26 cellular contexts compared by ENCODE assay signal in the genomic region with DNA sequence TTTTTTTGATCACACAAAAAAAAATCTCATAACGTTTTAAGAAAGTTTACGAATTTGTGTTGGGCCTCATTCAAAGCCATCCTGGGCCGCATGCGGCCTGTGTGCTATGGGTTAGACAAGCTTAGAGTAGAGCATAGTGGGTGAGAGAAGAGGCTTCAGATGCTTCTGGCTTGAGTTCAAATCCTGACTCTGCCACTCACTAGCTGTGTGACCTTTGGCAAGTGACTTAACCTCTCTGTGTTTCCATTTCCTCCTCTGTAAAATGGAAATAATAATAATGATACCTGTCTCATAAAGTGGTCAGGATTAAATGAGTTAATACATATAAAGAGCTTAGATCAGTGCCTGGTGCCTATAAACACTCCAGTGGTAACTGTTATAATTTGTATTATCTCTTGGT. TPM values are rescaled to one million over a fixed set of nuclear protein-coding genes. Genes with fewer than 3 reads are reported as not detected.
A peak's percentile ranks its signal among the peaks of the same experiment; 100 is the strongest.
DNase-seq lines count a peak whose midpoint lies in the region; ATAC-seq, FAIRE-seq and TF ChIP-seq lines count a peak whose summit lies in the region.
"Had no signal": no experiment of that assay in that cellular context is flagged by ENCODE, and none has a peak within 500 bp of the region (broad histone marks: within the 10 kb centered on the region; RNA-seq: fewer than 3 reads in every experiment).

No MANE protein-coding gene starts in this region.

- no peaks in the 10 kb centered on the region for H4K20me1 ChIP-seq in HepG2 (ENCODE audit: insufficient read depth, low read length)

- no peak for ATAC-seq in activated CD4-positive, alpha-beta T cell treated with anti-CD3 and anti-CD28 coated beads for 36 hours
- ATAC-seq in HepG2: no peak
- ATAC-seq in HG02938 (IDR thresholded peaks at IDR 0.05; ENCODE audit: unreplicated experiment): no peak
- ATAC-seq in HG03469 (IDR thresholded peaks at IDR 0.05; ENCODE audit: unreplicated experiment): no peak
- ATAC-seq: lower lobe of right lung; stimulated activated naive B cell treated with anti-CD40 and anti-IgM and Interleukin-4, amounts not matched to agents 10 μg/mL and 1 μg/mL and 100 μg/mL, for 72 hours had no signal

- H3K4me2 ChIP-seq in HepG2 (ENCODE audit: low read depth, low read length): no peak overlapping the region

- no peak overlapping the region for H3K4me3 ChIP-seq in HepG2 (replicated peaks in 1 of 3; ENCODE audit: insufficient read depth in 1 of 3, low read depth in 2 of 3, low read length in 3 of 3)
- H3K4me3 ChIP-seq: lower lobe of right lung, SK-N-MC, uterus had no signal

- no peaks in the 10 kb centered on the region for H3K79me2 ChIP-seq in HepG2 (ENCODE audit: insufficient read depth, low read length)

- peaks cover 42% of the 10 kb centered on the region for H3K4me1 ChIP-seq in HepG2 (ENCODE audit: insufficient read depth, low read length)

- H3K4me1 Mint-ChIP-seq in activated CD4-positive, alpha-beta T cell treated with anti-CD3 and anti-CD28 coated beads for 36 hours: peaks cover 36% of the 10 kb centered on the region
- H3K4me1 Mint-ChIP-seq in CD14-positive monocyte (peaks cover 54% of the 10 kb centered on the region), progenitor cell of endocrine pancreas (ENCODE audit: low read depth) (peaks cover 19% of the 10 kb centered on the region)
- peaks cover 77% of the 10 kb centered on the region for H3K4me1 Mint-ChIP-seq in activated CD4-positive, alpha-beta memory T cell treated with anti-CD3 and anti-CD28 coated beads, Interleukin-2, amount 10 ng/mL, durations not matched to agents 7 days and 5 days

- no peaks in the 10 kb centered on the region for H3K9me3 Mint-ChIP-seq in activated CD4-positive, alpha-beta T cell treated with anti-CD3 and anti-CD28 coated beads for 36 hours (ENCODE audit: low read depth)
- H3K9me3 Mint-ChIP-seq in CD14-positive monocyte: no peaks in the 10 kb centered on the region
- no peaks in the 10 kb centered on the region for H3K9me3 Mint-ChIP-seq in activated CD4-positive, alpha-beta memory T cell treated with anti-CD3 and anti-CD28 coated beads, Interleukin-2, amount 10 ng/mL, durations not matched to agents 7 days and 5 days
- H3K9me3 Mint-ChIP-seq in progenitor cell of endocrine pancreas (ENCODE audit: low read depth): no peaks in the 10 kb centered on the region
- H3K9me3 Mint-ChIP-seq: nephron progenitor cell had no signal

- intact Hi-C loops in activated CD4-positive, alpha-beta T cell treated with anti-CD3 and anti-CD28 coated beads for 36 hours (cut with DNase I, micrococcal nuclease): no loop called here
- intact Hi-C loops in CD14-positive monocyte (cut with micrococcal nuclease): loop anchor here in 1 of 2 donors (5.0 kb wide), 1 partner anchor 39 kb away; no protein-coding TSS in a partner anchor
- intact Hi-C loops in HepG2 (cut with micrococcal nuclease; ENCODE audit: unreplicated experiment): loop anchor here (10.0 kb wide), 1 partner anchor 101 kb away; no protein-coding TSS in a partner anchor

- H3K9ac ChIP-seq in HepG2 (ENCODE audit: insufficient read depth, low read depth, low read length): no peak overlapping the region

- in situ Hi-C loops in HepG2 (cut with HindIII; ENCODE audit: extremely low pct_ligation_motif_present, low pct_unique_long_range_greater_than_20kb): no loop called here

- CTCF ChIA-PET in activated CD4-positive, alpha-beta T cell treated with anti-CD3 and anti-CD28 coated beads for 36 hours (lab: Charles Lee): interaction anchor here (1.6 to 2.8 kb wide), 2 partner anchors 8 to 14 kb away, joined by 4 to 9 read pairs; no protein-coding TSS in a partner anchor
- CTCF ChIA-PET in activated CD4-positive, alpha-beta memory T cell treated with anti-CD3 and anti-CD28 coated beads, Interleukin-2, amount 10 ng/mL, durations not matched to agents 7 days and 5 days (lab: Charles Lee): interaction anchor here (0.6 to 1.2 kb wide), 2 partner anchors 14 to 16 kb away, joined by 3 to 6 read pairs; no protein-coding TSS in a partner anchor
- CTCF ChIA-PET in HepG2 (lab: Yijun Ruan, JAX; ENCODE audit: low intra/inter-chr PET ratio, low total read pairs): no interaction called here

- peaks cover 0 to 2% of the 10 kb centered on the region in 2 experiments; a peak in 1 of 5 replicates for H3K36me3 ChIP-seq in HepG2 (replicated peaks in 1 of 2; ENCODE audit: control insufficient read depth in 1 of 2, insufficient read depth in 2 of 2, low read length in 2 of 2)
- H3K36me3 ChIP-seq: uterus had no signal

- no peak for TF ChIP-seq RAD21 in HepG2 (CRISPR knock-in tag; IDR thresholded peaks at IDR 0.05)

- no peak overlapping the region for H3K27ac ChIP-seq in HepG2 (ENCODE audit: extremely low read length, insufficient read depth, low read length)
- H3K27ac ChIP-seq: SK-N-MC had no signal

- H3K4me3 Mint-ChIP-seq in activated CD4-positive, alpha-beta T cell treated with anti-CD3 and anti-CD28 coated beads for 36 hours: no peak overlapping the region
- H3K4me3 Mint-ChIP-seq in CD14-positive monocyte (no peak overlapping the region), progenitor cell of endocrine pancreas (ENCODE audit: low read depth) (no peak overlapping the region)
- H3K4me3 Mint-ChIP-seq in activated CD4-positive, alpha-beta memory T cell treated with anti-CD3 and anti-CD28 coated beads, Interleukin-2, amount 10 ng/mL, durations not matched to agents 7 days and 5 days: no peak overlapping the region
- H3K4me3 Mint-ChIP-seq: nephron progenitor cell; stimulated activated naive B cell treated with anti-CD40 and anti-IgM and Interleukin-4, amounts not matched to agents 10 μg/mL and 1 μg/mL and 100 μg/mL, for 72 hours had no signal

- no peak for DNase-seq in activated CD4-positive, alpha-beta T cell treated with anti-CD3 and anti-CD28 coated beads for 36 hours
- no peak for DNase-seq in activated CD4-positive, alpha-beta T cell treated with anti-CD3 and anti-CD28 coated beads for 4 hours
- DNase-seq in CD14-positive monocyte (ENCODE audit: low spot score) (no peak), HepG2 (ENCODE audit: low spot score) (no peak), progenitor cell of endocrine pancreas (ENCODE audit: low spot score, unreplicated experiment) (no peak)
- no peak for DNase-seq in activated CD4-positive, alpha-beta memory T cell treated with anti-CD3 and anti-CD28 coated beads, Interleukin-2, amount 10 ng/mL, durations not matched to agents 7 days and 5 days
- DNase-seq: activated CD8-positive, alpha-beta memory T cell treated with anti-CD3 and anti-CD28 coated beads for 24 hours; activated gamma-delta T cell treated with Interleukin-2 at 50 U/mL for 16 hours; activated T-cell treated with anti-CD3 and anti-CD28 coated beads, Interleukin-2, amount 50 U/mL, for 1 hour; AML-193; amygdala; lower lobe of right lung; NCI-H1436; NCI-H2081 treated with DMSO at 0.1 percent for 48 hours; NCI-H2227 treated with DMSO at 0.1 percent for 48 hours; NCI-H526 treated with DMSO at 0.1 percent for 48 hours; nephron progenitor cell; PC-3; stimulated activated naive B cell treated with anti-CD40 and anti-IgM and Interleukin-4, amounts not matched to agents 10 μg/mL and 1 μg/mL and 100 μg/mL, for 72 hours; uterus had no signal

- H3K9me3 ChIP-seq in HepG2 (ENCODE audit: low read length): no peaks in the 10 kb centered on the region
- H3K9me3 ChIP-seq: lower lobe of right lung, uterus had no signal

- TF ChIP-seq EP300 in HepG2 (IDR thresholded peaks at IDR 0.05; ENCODE audit: low read depth in 2 of 2, low read length in 2 of 2): no peak
- no peak for TF ChIP-seq EP300 in HepG2 (CRISPR knock-in tag; IDR thresholded peaks at IDR 0.05; ENCODE audit: borderline replicate concordance)

- 97% methylated on average over 4 of the region's 4 CpGs for WGBS in HepG2 (ENCODE audit: low lambda C conversion rate)

- TF ChIP-seq POLR2A in HepG2 (IDR thresholded peaks at IDR 0.05; ENCODE audit: insufficient read depth in 1 of 2, low read depth in 2 of 2, low read length in 2 of 2): no peak

- H3K27me3 ChIP-seq in HepG2 (ENCODE audit: control insufficient read depth in 1 of 2, insufficient read depth in 2 of 2, low read length in 2 of 2): no peaks in the 10 kb centered on the region
- H3K27me3 ChIP-seq: uterus had no signal

- H3K27me3 Mint-ChIP-seq in activated CD4-positive, alpha-beta T cell treated with anti-CD3 and anti-CD28 coated beads for 36 hours: no peaks in the 10 kb centered on the region
- peaks cover 0 to 3% (median 0%) of the 10 kb centered on the region in 3 donors for H3K27me3 Mint-ChIP-seq in CD14-positive monocyte (ENCODE audit: low read depth in 3 of 3)
- H3K27me3 Mint-ChIP-seq in activated CD4-positive, alpha-beta memory T cell treated with anti-CD3 and anti-CD28 coated beads, Interleukin-2, amount 10 ng/mL, durations not matched to agents 7 days and 5 days: no peaks in the 10 kb centered on the region
- no peaks in the 10 kb centered on the region for H3K27me3 Mint-ChIP-seq in progenitor cell of endocrine pancreas
- H3K27me3 Mint-ChIP-seq: stimulated activated naive B cell treated with anti-CD40 and anti-IgM and Interleukin-4, amounts not matched to agents 10 μg/mL and 1 μg/mL and 100 μg/mL, for 72 hours had no signal

- no peak for FAIRE-seq in HepG2 (lab: Jason Lieb, UNC)
- FAIRE-seq: A204.1, endothelial cell of umbilical vein, frontal cortex had no signal

- H3K36me3 Mint-ChIP-seq in activated CD4-positive, alpha-beta T cell treated with anti-CD3 and anti-CD28 coated beads for 36 hours (ENCODE audit: low read depth): peaks cover 22% of the 10 kb centered on the region
- H3K36me3 Mint-ChIP-seq in CD14-positive monocyte (peaks cover 48 to 64% of the 10 kb centered on the region in 2 donors), progenitor cell of endocrine pancreas (ENCODE audit: insufficient read depth) (peaks cover 17% of the 10 kb centered on the region)
- H3K36me3 Mint-ChIP-seq in activated CD4-positive, alpha-beta memory T cell treated with anti-CD3 and anti-CD28 coated beads, Interleukin-2, amount 10 ng/mL, durations not matched to agents 7 days and 5 days (ENCODE audit: low read depth): peaks cover 87% of the 10 kb centered on the region

- POLR2A ChIA-PET in activated CD4-positive, alpha-beta T cell treated with anti-CD3 and anti-CD28 coated beads for 36 hours (lab: Charles Lee): interaction anchor here (0.6 to 1.2 kb wide), 2 partner anchors 34 to 156 kb away, joined by 3 to 5 read pairs; no protein-coding TSS in a partner anchor
- POLR2A ChIA-PET in activated CD4-positive, alpha-beta memory T cell treated with anti-CD3 and anti-CD28 coated beads, Interleukin-2, amount 10 ng/mL, durations not matched to agents 7 days and 5 days (lab: Charles Lee): interaction anchor here (1.0 to 8.6 kb wide), 3 partner anchors 8 to 23 kb away, joined by 4 to 177 read pairs (median 7); no protein-coding TSS in a partner anchor
- POLR2A ChIA-PET in HepG2 (lab: Yijun Ruan, JAX): no interaction called here

- BruUV-seq in HepG2 (replicated peaks; lab: Mats Ljungman, UMichigan): no TSS peak

- no peak overlapping the region for H2AFZ ChIP-seq in HepG2 (ENCODE audit: low read length)

- H3K27ac Mint-ChIP-seq in activated CD4-positive, alpha-beta T cell treated with anti-CD3 and anti-CD28 coated beads for 36 hours: peak overlapping the region; percentile 79
- H3K27ac Mint-ChIP-seq in CD14-positive monocyte (peak overlapping the region; percentile 19 to 100 (median 99)), progenitor cell of endocrine pancreas (no peak overlapping the region)
- peak overlapping the region; percentile 82 for H3K27ac Mint-ChIP-seq in activated CD4-positive, alpha-beta memory T cell treated with anti-CD3 and anti-CD28 coated beads, Interleukin-2, amount 10 ng/mL, durations not matched to agents 7 days and 5 days

- no peak for TF ChIP-seq CTCF in CD14-positive monocyte (IDR thresholded peaks at IDR 0.05)
- TF ChIP-seq CTCF in HepG2 (CRISPR knock-in tag; IDR thresholded peaks at IDR 0.05): no peak
- no peak for TF ChIP-seq CTCF in progenitor cell of endocrine pancreas (IDR thresholded peaks at IDR 0.05; ENCODE audit: unreplicated experiment)

RNA-seq across cellular contexts. Expression of a gene that starts 6.2 kb away (rescaled TPM):
- total RNA-seq in activated CD4-positive, alpha-beta T cell treated with anti-CD3 and anti-CD28 coated beads for 36 hours: 10 to 100 TPM; 21.2 to 21.6 TPM
- polyA plus RNA-seq in CD14-positive monocyte (10 to 100 TPM; 61.8 to 74.7 TPM), HepG2 (2011; rRNA removed) (30.8 and 40.8 TPM in 2 replicates)
- 100 to 1,000 TPM; 117 to 125 TPM for total RNA-seq in activated CD4-positive, alpha-beta memory T cell treated with anti-CD3 and anti-CD28 coated beads, Interleukin-2, amount 10 ng/mL, durations not matched to agents 7 days and 5 days
- total RNA-seq in HepG2 (2016; rRNA removed; fragmentation: Illumina TruSeq; extraction: Trizol) (9.5 and 13.8 TPM in 2 replicates), progenitor cell of endocrine pancreas (23.9 and 28.3 TPM in 2 replicates)
- 10.0 and 12.3 TPM in 2 replicates for total RNA-seq in HepG2 (2016; cell fraction: cytosol; rRNA removed; fragmentation: Illumina TruSeq; extraction: Trizol; ENCODE audit: low read depth)
- total RNA-seq in HepG2 (2016; cell fraction: insoluble cytoplasmic fraction; rRNA removed; fragmentation: Illumina TruSeq; extraction: Trizol): 8.9 and 14.2 TPM in 2 replicates
- total RNA-seq in HepG2 (2016; cell fraction: membrane; rRNA removed; fragmentation: Illumina TruSeq; extraction: Trizol): 9.6 and 14.1 TPM in 2 replicates
- total RNA-seq in HepG2 (2016; cell fraction: nucleus; rRNA removed; fragmentation: Illumina TruSeq; extraction: Trizol): 15.1 and 21.0 TPM in 2 replicates
- 48.0 and 49.3 TPM in 2 replicates for polyA plus RNA-seq in HepG2 (2011; cell fraction: cytosol; rRNA removed)
- polyA plus RNA-seq in HepG2 (2011; cell fraction: nucleus; rRNA removed): 46.2 and 52.0 TPM in 2 replicates
- polyA plus RNA-seq in HepG2 (2012): 14.9 and 23.1 TPM in 2 replicates
- polyA plus RNA-seq in HepG2 (2016; cell fraction: cytosol; fragmentation: Illumina TruSeq; extraction: Trizol; ENCODE audit: low read depth): 11.3 and 12.5 TPM in 2 replicates
- 9.2 and 9.3 TPM in 2 replicates for polyA plus RNA-seq in HepG2 (2016; cell fraction: insoluble cytoplasmic fraction; fragmentation: Illumina TruSeq; extraction: Trizol; ENCODE audit: low read depth)
- polyA plus RNA-seq in HepG2 (2016; cell fraction: membrane; fragmentation: Illumina TruSeq; extraction: Trizol; ENCODE audit: low read depth): 10.7 and 12.6 TPM in 2 replicates
- 24.7 and 29.5 TPM in 2 replicates for polyA plus RNA-seq in HepG2 (2016; cell fraction: nucleus; fragmentation: Illumina TruSeq; extraction: Trizol; ENCODE audit: insufficient read depth, low read depth)
- polyA minus RNA-seq in HepG2 (2011; rRNA and poly(A)+ RNA removed; ENCODE audit: low replicate concordance): 7.1 and 38.6 TPM in 2 replicates
- 14.3 and 14.6 TPM in 2 replicates for polyA minus RNA-seq in HepG2 (2011; cell fraction: cytosol; rRNA and poly(A)+ RNA removed)
- 19.2 and 26.5 TPM in 2 replicates for polyA minus RNA-seq in HepG2 (2011; cell fraction: nucleus; rRNA and poly(A)+ RNA removed)
